1 cellular context compared by ENCODE assay signal in the genomic region with DNA sequence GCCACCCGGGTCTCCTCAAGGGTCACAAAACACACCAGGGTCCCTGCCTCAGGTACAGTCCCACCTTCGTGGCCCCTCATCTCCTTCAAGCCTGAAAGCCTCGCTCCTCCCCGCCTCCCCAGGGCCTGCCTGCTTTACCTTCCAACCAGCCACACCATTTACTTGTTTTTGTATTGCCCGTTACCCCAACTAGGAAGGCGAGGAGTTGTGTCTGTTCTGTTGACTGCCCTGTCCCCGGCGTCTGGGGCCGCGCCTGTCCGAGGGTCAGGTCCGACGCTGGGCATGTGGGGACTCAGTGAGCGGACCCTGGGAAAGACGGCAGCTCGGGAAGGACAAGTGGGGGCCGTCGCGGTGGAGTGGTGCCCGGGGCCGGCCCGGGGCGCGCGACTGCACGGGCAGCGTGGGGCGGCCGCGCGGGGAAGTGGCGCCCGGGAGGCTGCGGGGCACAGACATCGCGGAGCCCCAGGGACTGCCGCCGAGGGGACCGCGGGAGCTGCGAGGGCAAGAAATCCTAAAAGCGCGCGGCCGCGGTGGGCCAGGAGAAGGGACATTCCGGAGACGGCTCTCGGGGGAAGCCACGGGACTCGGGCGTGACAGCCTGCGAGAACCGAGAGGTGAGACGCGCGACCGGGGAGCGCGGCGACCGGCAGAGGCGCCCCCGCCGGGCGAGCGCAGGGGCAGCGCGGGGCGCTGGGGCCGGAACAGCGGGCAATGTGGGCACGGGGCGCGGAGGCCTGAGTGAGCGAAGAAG.
TF ChIP-seq lines count a peak whose summit lies in the region.

No MANE protein-coding gene starts in this region.

TF ChIP-seq in HepG2, 621 proteins besides CTCF, POLR2A, EP300 and RAD21 (continued from another document and continues in another):
- TF ChIP-seq ZBTB40 (IDR thresholded peaks at IDR 0.05) (no peak), ZBTB40 (CRISPR knock-in tag; IDR thresholded peaks at IDR 0.05) (no peak), ZFP1 (CRISPR knock-in tag; IDR thresholded peaks at IDR 0.05) (no peak), STAG1 (CRISPR knock-in tag; IDR thresholded peaks at IDR 0.05) (0 out of 2 replicates have a peak, but pooled peaks have one; percentile 2), SKI (IDR thresholded peaks at IDR 0.05; ENCODE audit: partially characterized antibody) (peak; percentile 27), SP140L (CRISPR knock-in tag; IDR thresholded peaks at IDR 0.05; ENCODE audit: borderline replicate concordance) (no peak), E2F1 (CRISPR knock-in tag; IDR thresholded peaks at IDR 0.05) (no peak), PRMT3 (CRISPR knock-in tag; IDR thresholded peaks at IDR 0.05; ENCODE audit: borderline replicate concordance, low read depth) (no peak), AGO2 (optimal IDR thresholded peaks at IDR 0.05; ENCODE audit: low read depth, low read length) (peak; percentile 50), CBX2 (IDR thresholded peaks at IDR 0.05; ENCODE audit: low read depth, low read length) (no peak), CBX2 (CRISPR knock-in tag; IDR thresholded peaks at IDR 0.05; ENCODE audit: low read depth) (0 out of 2 replicates have a peak, but pooled peaks have one; percentile 33), ZFP36L1 (CRISPR knock-in tag; IDR thresholded peaks at IDR 0.05) (peak; percentile 30; the same call in 1 of the 2 replicates), ZNF124 (CRISPR knock-in tag; IDR thresholded peaks at IDR 0.05) (no peak), NKX3-1 (CRISPR knock-in tag; IDR thresholded peaks at IDR 0.05) (0 out of 2 replicates have a peak, but pooled peaks have one; percentile 41), E2F5 (CRISPR knock-in tag; conservative IDR thresholded peaks at IDR 0.05) (no peak), ZNF616 (CRISPR knock-in tag; IDR thresholded peaks at IDR 0.05; ENCODE audit: low read depth) (no peak), TBL1XR1 (IDR thresholded peaks at IDR 0.05; ENCODE audit: borderline replicate concordance, low read length, partially characterized antibody) (no peak), LBX2 (CRISPR knock-in tag; IDR thresholded peaks at IDR 0.05; ENCODE audit: borderline replicate concordance) (no peak), ZNF850 (CRISPR knock-in tag; conservative IDR thresholded peaks at IDR 0.05) (no peak), TP53 (CRISPR knock-in tag; conservative IDR thresholded peaks at IDR 0.05) (no peak), HNRNPK (IDR thresholded peaks at IDR 0.05; ENCODE audit: low read depth, low read length, poor library complexity, severe bottlenecking) (no peak), ZNF253 (CRISPR knock-in tag; IDR thresholded peaks at IDR 0.05; ENCODE audit: borderline replicate concordance) (peak; percentile 60; the same call in 1 of the 2 replicates), ZNF615 (CRISPR knock-in tag; IDR thresholded peaks at IDR 0.05; ENCODE audit: borderline replicate concordance) (no peak), MTA3 (CRISPR knock-in tag; IDR thresholded peaks at IDR 0.05) (no peak), CREB3 (CRISPR knock-in tag; IDR thresholded peaks at IDR 0.05) (peak; percentile 75; the same call in 1 of the 2 replicates), THAP11 (CRISPR knock-in tag; IDR thresholded peaks at IDR 0.05) (no peak), ZNF891 (CRISPR knock-in tag; IDR thresholded peaks at IDR 0.05) (0 out of 2 replicates have a peak, but pooled peaks have one; percentile 21), TGIF2 (CRISPR knock-in tag; IDR thresholded peaks at IDR 0.05) (no peak), PITX1 (CRISPR knock-in tag; IDR thresholded peaks at IDR 0.05) (peak; percentile 61)
- TF ChIP-seq, protein P1, sequence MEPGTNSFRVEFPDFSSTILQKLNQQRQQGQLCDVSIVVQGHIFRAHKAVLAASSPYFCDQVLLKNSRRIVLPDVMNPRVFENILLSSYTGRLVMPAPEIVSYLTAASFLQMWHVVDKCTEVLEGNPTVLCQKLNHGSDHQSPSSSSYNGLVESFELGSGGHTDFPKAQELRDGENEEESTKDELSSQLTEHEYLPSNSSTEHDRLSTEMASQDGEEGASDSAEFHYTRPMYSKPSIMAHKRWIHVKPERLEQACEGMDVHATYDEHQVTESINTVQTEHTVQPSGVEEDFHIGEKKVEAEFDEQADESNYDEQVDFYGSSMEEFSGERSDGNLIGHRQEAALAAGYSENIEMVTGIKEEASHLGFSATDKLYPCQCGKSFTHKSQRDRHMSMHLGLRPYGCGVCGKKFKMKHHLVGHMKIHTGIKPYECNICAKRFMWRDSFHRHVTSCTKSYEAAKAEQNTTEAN (CRISPR knock-in tag; conservative IDR thresholded peaks at IDR 0.05), result 0 out of 2 replicates have a peak, but pooled peaks have one; percentile 40
- TF ChIP-seq, protein P2, sequence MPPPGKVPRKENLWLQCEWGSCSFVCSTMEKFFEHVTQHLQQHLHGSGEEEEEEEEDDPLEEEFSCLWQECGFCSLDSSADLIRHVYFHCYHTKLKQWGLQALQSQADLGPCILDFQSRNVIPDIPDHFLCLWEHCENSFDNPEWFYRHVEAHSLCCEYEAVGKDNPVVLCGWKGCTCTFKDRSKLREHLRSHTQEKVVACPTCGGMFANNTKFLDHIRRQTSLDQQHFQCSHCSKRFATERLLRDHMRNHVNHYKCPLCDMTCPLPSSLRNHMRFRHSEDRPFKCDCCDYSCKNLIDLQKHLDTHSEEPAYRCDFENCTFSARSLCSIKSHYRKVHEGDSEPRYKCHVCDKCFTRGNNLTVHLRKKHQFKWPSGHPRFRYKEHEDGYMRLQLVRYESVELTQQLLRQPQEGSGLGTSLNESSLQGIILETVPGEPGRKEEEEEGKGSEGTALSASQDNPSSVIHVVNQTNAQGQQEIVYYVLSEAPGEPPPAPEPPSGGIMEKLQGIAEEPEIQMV (CRISPR knock-in tag; IDR thresholded peaks at IDR 0.05; ENCODE audit: low read depth), result peak; percentile 62; the same call in 1 of the 2 replicates
- TF ChIP-seq, protein P3, sequence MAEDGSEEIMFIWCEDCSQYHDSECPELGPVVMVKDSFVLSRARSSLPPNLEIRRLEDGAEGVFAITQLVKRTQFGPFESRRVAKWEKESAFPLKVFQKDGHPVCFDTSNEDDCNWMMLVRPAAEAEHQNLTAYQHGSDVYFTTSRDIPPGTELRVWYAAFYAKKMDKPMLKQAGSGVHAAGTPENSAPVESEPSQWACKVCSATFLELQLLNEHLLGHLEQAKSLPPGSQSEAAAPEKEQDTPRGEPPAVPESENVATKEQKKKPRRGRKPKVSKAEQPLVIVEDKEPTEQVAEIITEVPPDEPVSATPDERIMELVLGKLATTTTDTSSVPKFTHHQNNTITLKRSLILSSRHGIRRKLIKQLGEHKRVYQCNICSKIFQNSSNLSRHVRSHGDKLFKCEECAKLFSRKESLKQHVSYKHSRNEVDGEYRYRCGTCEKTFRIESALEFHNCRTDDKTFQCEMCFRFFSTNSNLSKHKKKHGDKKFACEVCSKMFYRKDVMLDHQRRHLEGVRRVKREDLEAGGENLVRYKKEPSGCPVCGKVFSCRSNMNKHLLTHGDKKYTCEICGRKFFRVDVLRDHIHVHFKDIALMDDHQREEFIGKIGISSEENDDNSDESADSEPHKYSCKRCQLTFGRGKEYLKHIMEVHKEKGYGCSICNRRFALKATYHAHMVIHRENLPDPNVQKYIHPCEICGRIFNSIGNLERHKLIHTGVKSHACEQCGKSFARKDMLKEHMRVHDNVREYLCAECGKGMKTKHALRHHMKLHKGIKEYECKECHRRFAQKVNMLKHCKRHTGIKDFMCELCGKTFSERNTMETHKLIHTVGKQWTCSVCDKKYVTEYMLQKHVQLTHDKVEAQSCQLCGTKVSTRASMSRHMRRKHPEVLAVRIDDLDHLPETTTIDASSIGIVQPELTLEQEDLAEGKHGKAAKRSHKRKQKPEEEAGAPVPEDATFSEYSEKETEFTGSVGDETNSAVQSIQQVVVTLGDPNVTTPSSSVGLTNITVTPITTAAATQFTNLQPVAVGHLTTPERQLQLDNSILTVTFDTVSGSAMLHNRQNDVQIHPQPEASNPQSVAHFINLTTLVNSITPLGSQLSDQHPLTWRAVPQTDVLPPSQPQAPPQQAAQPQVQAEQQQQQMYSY (CRISPR knock-in tag; IDR thresholded peaks at IDR 0.05), result no peak; the same call in 1 of the 2 replicates
- TF ChIP-seq, protein P4, sequence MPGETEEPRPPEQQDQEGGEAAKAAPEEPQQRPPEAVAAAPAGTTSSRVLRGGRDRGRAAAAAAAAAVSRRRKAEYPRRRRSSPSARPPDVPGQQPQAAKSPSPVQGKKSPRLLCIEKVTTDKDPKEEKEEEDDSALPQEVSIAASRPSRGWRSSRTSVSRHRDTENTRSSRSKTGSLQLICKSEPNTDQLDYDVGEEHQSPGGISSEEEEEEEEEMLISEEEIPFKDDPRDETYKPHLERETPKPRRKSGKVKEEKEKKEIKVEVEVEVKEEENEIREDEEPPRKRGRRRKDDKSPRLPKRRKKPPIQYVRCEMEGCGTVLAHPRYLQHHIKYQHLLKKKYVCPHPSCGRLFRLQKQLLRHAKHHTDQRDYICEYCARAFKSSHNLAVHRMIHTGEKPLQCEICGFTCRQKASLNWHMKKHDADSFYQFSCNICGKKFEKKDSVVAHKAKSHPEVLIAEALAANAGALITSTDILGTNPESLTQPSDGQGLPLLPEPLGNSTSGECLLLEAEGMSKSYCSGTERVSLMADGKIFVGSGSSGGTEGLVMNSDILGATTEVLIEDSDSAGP (CRISPR knock-in tag; IDR thresholded peaks at IDR 0.05; ENCODE audit: borderline replicate concordance), result 0 out of 2 replicates have a peak, but pooled peaks have one; percentile 11
